16 cellular contexts compared by ENCODE assay signal in genomic region chr6:166621114-166621540, GRCh38. TPM values are rescaled to one million over a fixed set of nuclear protein-coding genes. Genes with fewer than 3 reads are reported as not detected.
DNase-seq lines count a peak whose midpoint lies in the region; ATAC-seq, FAIRE-seq and TF ChIP-seq lines count a peak whose summit lies in the region.
"Had no signal": no experiment of that assay in that cellular context is flagged by ENCODE, and none has a peak within 500 bp of the region (broad histone marks: within the 10 kb centered on the region; RNA-seq: fewer than 3 reads in every experiment).

No MANE protein-coding gene starts in this region.

- H3K9me3 ChIP-seq in BE2C (no peaks in the 10 kb centered on the region), fibroblast of lung (ENCODE audit: control insufficient read depth, insufficient read depth, low read depth, low read length) (no peaks in the 10 kb centered on the region), pancreas (no peaks in the 10 kb centered on the region)
- H3K9me3 ChIP-seq: MG63 had no signal

- FAIRE-seq in pancreas (lab: Jason Lieb, UNC): no peak
- FAIRE-seq: endometrium had no signal

- H3K9ac ChIP-seq in fibroblast of lung (ENCODE audit: insufficient read depth, low read length): no peak overlapping the region

- intact Hi-C loops in pancreas (cut with DNase I): no loop called here

- H3K4me1 ChIP-seq in BE2C (peaks cover 27% of the 10 kb centered on the region), fibroblast of lung (ENCODE audit: control insufficient read depth, extremely low read depth, insufficient read depth, low read length) (peaks cover 41% of the 10 kb centered on the region), pancreas (peaks cover 15 to 34% (median 33%) of the 10 kb centered on the region in 3 donors)

- POLR2A ChIA-PET in RWPE1 (lab: Yijun Ruan, JAX; ENCODE audit: low non-redundant PET): no interaction called here

- H3K27me3 ChIP-seq in BE2C: no peaks in the 10 kb centered on the region
- no peaks in the 10 kb centered on the region for H3K27me3 ChIP-seq in fibroblast of lung (ENCODE audit: control insufficient read depth, insufficient read depth, low read length)
- H3K27me3 ChIP-seq in pancreas: no peaks in the 10 kb centered on the region
- H3K27me3 ChIP-seq: MG63 had no signal

- CTCF ChIA-PET in RWPE1 (lab: Yijun Ruan, JAX): no interaction called here

- peak overlapping the region; percentile 78 for H3K4me2 ChIP-seq in fibroblast of lung (ENCODE audit: extremely low read depth, insufficient read depth, low read length)

- TF ChIP-seq CTCF in BE2C (IDR thresholded peaks at IDR 0.05; ENCODE audit: low read depth, low read length): no peak
- no peak for TF ChIP-seq CTCF in RWPE1 (conservative IDR thresholded peaks at IDR 0.05; ENCODE audit: low read depth)
- no peak for TF ChIP-seq CTCF in fibroblast of lung (conservative IDR thresholded peaks at IDR 0.05 in 1 of 2, IDR thresholded peaks at IDR 0.05 in 1 of 2; ENCODE audit: low read depth in 1 of 2, low read length in 2 of 2)
- no peak for TF ChIP-seq CTCF in pancreas (IDR thresholded peaks at IDR 0.05)

- WGBS in pancreas, 2 donors: 74 to 80% methylated on average over 6 of the region's 6 CpGs

- H3K27ac ChIP-seq in RWPE1: peak overlapping the region; percentile 93
- H3K27ac ChIP-seq in fibroblast of lung (ENCODE audit: insufficient read depth, low read length): peak overlapping the region; percentile 76
- H3K27ac ChIP-seq in pancreas: peak overlapping the region in 1 of 4 donors; percentile 53

- H2AFZ ChIP-seq in fibroblast of lung (ENCODE audit: low read length): no peak overlapping the region

- peak in 3 of 4 donors; percentile 14 to 49 (median 14) for ATAC-seq in pancreas
- ATAC-seq in HG02759 (IDR thresholded peaks at IDR 0.05; ENCODE audit: unreplicated experiment): no peak
- no peak for ATAC-seq in HG03045 (IDR thresholded peaks at IDR 0.05; ENCODE audit: unreplicated experiment)
- ATAC-seq: activated CD8-positive, alpha-beta T cell treated with anti-CD3 and anti-CD28 coated beads for 36 hours had no signal

- H3K36me3 ChIP-seq in BE2C: peaks cover 15% of the 10 kb centered on the region
- peaks cover 5% of the 10 kb centered on the region for H3K36me3 ChIP-seq in fibroblast of lung (ENCODE audit: control insufficient read depth, insufficient read depth, low read length)
- H3K36me3 ChIP-seq in pancreas: no peaks in the 10 kb centered on the region

- H3K79me2 ChIP-seq in fibroblast of lung (ENCODE audit: control insufficient read depth, insufficient read depth, low read length): peaks cover 59% of the 10 kb centered on the region

- no peaks in the 10 kb centered on the region for H4K20me1 ChIP-seq in fibroblast of lung (ENCODE audit: control insufficient read depth, extremely low read depth, insufficient read depth, low read length)

- H3K4me3 ChIP-seq in BE2C (ENCODE audit: low read depth, low read length): peak overlapping the region; percentile 4; the same call in 1 of the 2 replicates
- no peak overlapping the region for H3K4me3 ChIP-seq in fibroblast of lung (replicated peaks in 1 of 4; ENCODE audit: control extremely low read depth in 1 of 4, insufficient read depth in 1 of 4, low read depth in 3 of 4, low read length in 4 of 4)
- no peak overlapping the region for H3K4me3 ChIP-seq in pancreas
- H3K4me3 ChIP-seq: MG63 had no signal

- DNase-seq in BE2C (no peak), RWPE1 (ENCODE audit: low spot score) (no peak), fibroblast of lung (ENCODE audit: low read depth in 2 of 2) (no peak), pancreas (no peak), SHP77 treated with DMSO at 0.1 percent for 48 hours (lab: John Stamatoyannopoulos, UW) (no peak), CD1c-positive myeloid dendritic cell (ENCODE audit: extremely low spot score) (no peak)
- DNase-seq: activated CD8-positive, alpha-beta T cell treated with anti-CD3 and anti-CD28 coated beads for 36 hours; DMS153; hippocampal formation; MG63; NCI-H2081 treated with DMSO at 0.1 percent for 48 hours; occipital lobe; stimulated activated CD4-positive, alpha-beta T cell treated with anti-CD3 and anti-CD28 coated beads, Interleukin-12 subunit alpha, Interleukin-12 subunit beta, amount 100 ng/mL, for 4 hours had no signal

RNA-seq across cellular contexts. Expression of gene RPS6KA2, which starts 5.9 kb away (rescaled TPM):
- polyA plus RNA-seq in BE2C (2012; ENCODE audit: insufficient read depth, insufficient read length, low read depth): 27.7 TPM
- total RNA-seq in fibroblast of lung (109 and 116 TPM in 2 replicates), pancreas (10 to 100 TPM; 17.3 to 95.4 (median 23.6) TPM)
- polyA plus RNA-seq in fibroblast of lung (66.8 and 80.2 TPM in 2 replicates), pancreas (10 to 100 TPM in 1 of 2 donors, 1 to 10 TPM in 1; 7.9 to 11.2 TPM)
- 60.3 and 64.5 TPM in 2 replicates for polyA plus RNA-seq in fibroblast of lung (2012)
- polyA minus RNA-seq in fibroblast of lung (ENCODE audit: low replicate concordance): 129 and 153 TPM in 2 replicates

RNA-seq across cellular contexts. Expression of gene RAMACL, which starts 34.6 kb away (rescaled TPM):
- 2.1 TPM for polyA plus RNA-seq in BE2C (2012; ENCODE audit: insufficient read depth, insufficient read length, low read depth)
- total RNA-seq in fibroblast of lung (2.3 and 5.0 TPM in 2 replicates), pancreas (1 to 10 TPM in 4 of 6 donors, under 1 TPM in 2; 0.72 to 3.1 (median 1.6) TPM)
- polyA plus RNA-seq in fibroblast of lung (0.20 and 0.22 TPM in 2 replicates), pancreas (under 1 TPM; 0.33 to 0.49 TPM)
- 0.21 and 0.28 TPM in 2 replicates for polyA plus RNA-seq in fibroblast of lung (2012)
- 0.16 TPM in 1 of 2 replicates, not detected in the other for polyA minus RNA-seq in fibroblast of lung (ENCODE audit: low replicate concordance)

Comparison
In these comparisons a context has a peak if more than half of its experiments do, and no peak if none do; other contexts are left out.
1. ATAC-seq: peak in pancreas (3 of 4); none in HG02759 (single experiment) and HG03045 (single experiment).